1 cellular context compared by ENCODE assay signal in genomic region chr22:50507991-50508884, GRCh38.
A peak's percentile ranks its signal among the peaks of the same experiment; 100 is the strongest.
TF ChIP-seq lines count a peak whose summit lies in the region.

TSS of gene NCAPH2 (plus strand) at chr22:50508224. CDS start at chr22:50508338, 114 bp downstream.

TF ChIP-seq in A549, 52 proteins besides CTCF, POLR2A, EP300 and RAD21 (continued from another document):
- TF ChIP-seq, protein P1, sequence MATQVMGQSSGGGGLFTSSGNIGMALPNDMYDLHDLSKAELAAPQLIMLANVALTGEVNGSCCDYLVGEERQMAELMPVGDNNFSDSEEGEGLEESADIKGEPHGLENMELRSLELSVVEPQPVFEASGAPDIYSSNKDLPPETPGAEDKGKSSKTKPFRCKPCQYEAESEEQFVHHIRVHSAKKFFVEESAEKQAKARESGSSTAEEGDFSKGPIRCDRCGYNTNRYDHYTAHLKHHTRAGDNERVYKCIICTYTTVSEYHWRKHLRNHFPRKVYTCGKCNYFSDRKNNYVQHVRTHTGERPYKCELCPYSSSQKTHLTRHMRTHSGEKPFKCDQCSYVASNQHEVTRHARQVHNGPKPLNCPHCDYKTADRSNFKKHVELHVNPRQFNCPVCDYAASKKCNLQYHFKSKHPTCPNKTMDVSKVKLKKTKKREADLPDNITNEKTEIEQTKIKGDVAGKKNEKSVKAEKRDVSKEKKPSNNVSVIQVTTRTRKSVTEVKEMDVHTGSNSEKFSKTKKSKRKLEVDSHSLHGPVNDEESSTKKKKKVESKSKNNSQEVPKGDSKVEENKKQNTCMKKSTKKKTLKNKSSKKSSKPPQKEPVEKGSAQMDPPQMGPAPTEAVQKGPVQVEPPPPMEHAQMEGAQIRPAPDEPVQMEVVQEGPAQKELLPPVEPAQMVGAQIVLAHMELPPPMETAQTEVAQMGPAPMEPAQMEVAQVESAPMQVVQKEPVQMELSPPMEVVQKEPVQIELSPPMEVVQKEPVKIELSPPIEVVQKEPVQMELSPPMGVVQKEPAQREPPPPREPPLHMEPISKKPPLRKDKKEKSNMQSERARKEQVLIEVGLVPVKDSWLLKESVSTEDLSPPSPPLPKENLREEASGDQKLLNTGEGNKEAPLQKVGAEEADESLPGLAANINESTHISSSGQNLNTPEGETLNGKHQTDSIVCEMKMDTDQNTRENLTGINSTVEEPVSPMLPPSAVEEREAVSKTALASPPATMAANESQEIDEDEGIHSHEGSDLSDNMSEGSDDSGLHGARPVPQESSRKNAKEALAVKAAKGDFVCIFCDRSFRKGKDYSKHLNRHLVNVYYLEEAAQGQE (IDR thresholded peaks at IDR 0.05) = no peak
- TF ChIP-seq PHF8 (IDR thresholded peaks at IDR 0.05; ENCODE audit: borderline replicate concordance, low read depth) = peak; percentile 43; the same call in 1 of the 2 replicates
- peak; percentile 44; the same call in 1 of the 2 replicates for TF ChIP-seq HOXB5 (CRISPR knock-in tag; IDR thresholded peaks at IDR 0.05)
- no peak for TF ChIP-seq CEBPB (IDR thresholded peaks at IDR 0.05)
- TF ChIP-seq CBX8 (IDR thresholded peaks at IDR 0.05) = no peak
